In genomic region chr6:138456393-138456775, GRCh38 we compare ENCODE assay signal across 10 cellular contexts. TPM values are rescaled to one million over a fixed set of nuclear protein-coding genes. Genes with fewer than 3 reads are reported as not detected.
DNase-seq lines count a peak whose midpoint lies in the region; ATAC-seq and TF ChIP-seq lines count a peak whose summit lies in the region.
"Had no signal": no experiment of that assay in that cellular context is flagged by ENCODE, and none has a peak within 500 bp of the region (broad histone marks: within the 10 kb centered on the region; RNA-seq: fewer than 3 reads in every experiment).

No MANE protein-coding gene starts in this region.

- H3K27me3 Mint-ChIP-seq in activated naive CD8-positive, alpha-beta T cell treated with anti-CD3 and anti-CD28 coated beads, Interleukin-2, amount 10 ng/mL, durations not matched to agents 7 days and 5 days: no peaks in the 10 kb centered on the region
- no peaks in the 10 kb centered on the region for H3K27me3 Mint-ChIP-seq in naive thymus-derived CD8-positive, alpha-beta T cell

- no peak for DNase-seq in activated naive CD8-positive, alpha-beta T cell treated with anti-CD3 and anti-CD28 coated beads, Interleukin-2, amount 10 ng/mL, durations not matched to agents 7 days and 5 days
- DNase-seq in naive thymus-derived CD8-positive, alpha-beta T cell: no peak
- DNase-seq in NCI-H524 (lab: John Stamatoyannopoulos, UW) (no peak), NOMO-1 treated with DMSO at 0.1 percent for 48 hours (lab: John Stamatoyannopoulos, UW; ENCODE audit: unreplicated experiment) (no peak), right lobe of liver (no peak)
- DNase-seq: glutamatergic neuron had no signal

- intact Hi-C loops in right lobe of liver (cut with DNase I): no loop called here

- H3K4me3 ChIP-seq in right lobe of liver: no peak overlapping the region

- no peaks in the 10 kb centered on the region for H3K9me3 Mint-ChIP-seq in activated naive CD8-positive, alpha-beta T cell treated with anti-CD3 and anti-CD28 coated beads, Interleukin-2, amount 10 ng/mL, durations not matched to agents 7 days and 5 days
- peaks cover 0 to 7% (median 0%) of the 10 kb centered on the region in 9 donors for H3K9me3 Mint-ChIP-seq in naive thymus-derived CD8-positive, alpha-beta T cell

- H3K27ac Mint-ChIP-seq in activated naive CD8-positive, alpha-beta T cell treated with anti-CD3 and anti-CD28 coated beads, Interleukin-2, amount 10 ng/mL, durations not matched to agents 7 days and 5 days: peak overlapping the region; percentile 88
- peak overlapping the region in 9 of 10 donors; percentile 29 to 95 (median 92) for H3K27ac Mint-ChIP-seq in naive thymus-derived CD8-positive, alpha-beta T cell

- no peak for TF ChIP-seq POLR2A in right lobe of liver (IDR thresholded peaks at IDR 0.05)

- peaks cover 19% of the 10 kb centered on the region for H3K4me1 Mint-ChIP-seq in activated naive CD8-positive, alpha-beta T cell treated with anti-CD3 and anti-CD28 coated beads, Interleukin-2, amount 10 ng/mL, durations not matched to agents 7 days and 5 days
- peaks cover 1 to 30% (median 19%) of the 10 kb centered on the region in 4 donors for H3K4me1 Mint-ChIP-seq in naive thymus-derived CD8-positive, alpha-beta T cell

- no peak overlapping the region for H3K27ac ChIP-seq in right lobe of liver

- no peaks in the 10 kb centered on the region for H3K9me3 ChIP-seq in right lobe of liver

- no peaks in the 10 kb centered on the region for H3K4me1 ChIP-seq in right lobe of liver

- WGBS in right lobe of liver (ENCODE audit: insufficient coverage, low coverage, low lambda C conversion rate, missing lambda C conversion rate): 44% methylated on average over 6 of the region's 6 CpGs

- POLR2A ChIA-PET in activated naive CD8-positive, alpha-beta T cell treated with anti-CD3 and anti-CD28 coated beads, Interleukin-2, amount 10 ng/mL, durations not matched to agents 7 days and 5 days (lab: Charles Lee): interaction anchor here (0.7 to 1.7 kb wide), 2 partner anchors 9 to 52 kb away, joined by 3 to 11 read pairs; partner anchors contain the start of gene HEBP2
- POLR2A ChIA-PET in naive thymus-derived CD8-positive, alpha-beta T cell (lab: Charles Lee): interaction anchor here (1.3 kb wide), 1 partner anchor 52 kb away, joined by 4 read pairs; the partner anchor contains the start of gene HEBP2

- H3K27me3 ChIP-seq in right lobe of liver: no peaks in the 10 kb centered on the region

- H3K36me3 Mint-ChIP-seq in activated naive CD8-positive, alpha-beta T cell treated with anti-CD3 and anti-CD28 coated beads, Interleukin-2, amount 10 ng/mL, durations not matched to agents 7 days and 5 days: peaks cover 2% of the 10 kb centered on the region
- H3K36me3 Mint-ChIP-seq in naive thymus-derived CD8-positive, alpha-beta T cell: peaks cover 0 to under 1% (median 0%) of the 10 kb centered on the region in 3 donors

- H3K4me3 Mint-ChIP-seq in activated naive CD8-positive, alpha-beta T cell treated with anti-CD3 and anti-CD28 coated beads, Interleukin-2, amount 10 ng/mL, durations not matched to agents 7 days and 5 days: peak overlapping the region; percentile 64
- peak overlapping the region in 9 of 10 donors; percentile 47 to 78 (median 71) for H3K4me3 Mint-ChIP-seq in naive thymus-derived CD8-positive, alpha-beta T cell

- H3K36me3 ChIP-seq in right lobe of liver: no peaks in the 10 kb centered on the region

- peak; percentile 1 for ATAC-seq in GM18508 (IDR thresholded peaks at IDR 0.05; ENCODE audit: insufficient read depth, unreplicated experiment)
- ATAC-seq in HG03175 (IDR thresholded peaks at IDR 0.05; ENCODE audit: unreplicated experiment): peak; percentile 1
- ATAC-seq in activated naive CD8-positive, alpha-beta T cell treated with anti-CD3 and anti-CD28 coated beads, Interleukin-2, amount 10 ng/mL, durations not matched to agents 7 days and 5 days (ENCODE audit: low read depth): no peak
- no peak for ATAC-seq in naive thymus-derived CD8-positive, alpha-beta T cell
- ATAC-seq in GM18858 (IDR thresholded peaks at IDR 0.05; ENCODE audit: unreplicated experiment): no peak
- no peak for ATAC-seq in right lobe of liver
- ATAC-seq: Panc1 had no signal

- TF ChIP-seq CTCF in right lobe of liver (IDR thresholded peaks at IDR 0.05): no peak

RNA-seq across cellular contexts. Expression of gene NHSL1, which starts 42.9 kb away (rescaled TPM):
- under 1 TPM; 0.14 to 0.44 TPM for total RNA-seq in activated naive CD8-positive, alpha-beta T cell treated with anti-CD3 and anti-CD28 coated beads, Interleukin-2, amount 10 ng/mL, durations not matched to agents 7 days and 5 days
- under 1 TPM; 0.05 to 0.08 TPM for total RNA-seq in naive thymus-derived CD8-positive, alpha-beta T cell
- polyA plus RNA-seq in naive thymus-derived CD8-positive, alpha-beta T cell: not detected
- total RNA-seq in right lobe of liver: 10 to 100 TPM; 19.8 to 54.2 (median 28.5) TPM

RNA-seq across cellular contexts. Expression of gene HEBP2, which starts 52.4 kb away (rescaled TPM):
- total RNA-seq in activated naive CD8-positive, alpha-beta T cell treated with anti-CD3 and anti-CD28 coated beads, Interleukin-2, amount 10 ng/mL, durations not matched to agents 7 days and 5 days: 10 to 100 TPM; 42.1 to 44.2 TPM
- total RNA-seq in naive thymus-derived CD8-positive, alpha-beta T cell: 10 to 100 TPM; 49.3 to 50.2 TPM
- 10 to 100 TPM; 26.2 to 30.9 (median 30.5) TPM for polyA plus RNA-seq in naive thymus-derived CD8-positive, alpha-beta T cell
- 10 to 100 TPM; 37.3 to 69.2 (median 53.0) TPM for total RNA-seq in right lobe of liver

Comparison
In these comparisons a context has a peak if more than half of its experiments do, and no peak if none do; other contexts are left out.
1. ATAC-seq: peak in GM18508 (single experiment) and HG03175 (single experiment); none in activated naive CD8-positive, alpha-beta T cell treated with anti-CD3 and anti-CD28 coated beads, Interleukin-2, amount 10 ng/mL, durations not matched to agents 7 days and 5 days (single experiment), naive thymus-derived CD8-positive, alpha-beta T cell (0 of 2), GM18858 (single experiment) and right lobe of liver (0 of 4).
2. RNA of gene NHSL1, which starts 42.9 kb away (total RNA-seq): 19.8 to 54.2 TPM in right lobe of liver; 0.14 to 0.44 TPM in activated naive CD8-positive, alpha-beta T cell treated with anti-CD3 and anti-CD28 coated beads, Interleukin-2, amount 10 ng/mL, durations not matched to agents 7 days and 5 days and 0.05 to 0.08 TPM in naive thymus-derived CD8-positive, alpha-beta T cell; every median in the first group is over 10 times any median in the second.